ENCODE assay signal across 25 cellular contexts in the genomic region with DNA sequence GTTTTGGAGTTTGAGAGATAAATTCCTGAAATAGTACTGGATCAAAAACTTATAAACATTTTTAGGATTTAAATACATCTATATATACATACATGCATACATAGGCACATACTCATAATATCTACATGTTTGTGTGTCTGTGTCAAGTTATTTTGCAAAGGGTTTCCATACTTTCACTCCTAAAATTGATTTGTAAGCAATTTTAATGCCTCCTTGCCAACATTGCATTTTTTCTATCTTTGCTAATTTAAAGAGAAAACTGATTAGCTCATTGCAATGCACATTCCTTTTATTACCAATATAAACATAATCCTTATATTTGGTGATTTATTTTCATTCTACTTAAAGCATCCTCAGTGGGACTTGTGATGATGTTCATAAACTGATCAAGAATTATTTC.
DNase-seq lines count a peak whose midpoint lies in the region; ATAC-seq, FAIRE-seq and TF ChIP-seq lines count a peak whose summit lies in the region.
"Had no signal": no experiment of that assay in that cellular context is flagged by ENCODE, and none has a peak within 500 bp of the region (broad histone marks: within the 10 kb centered on the region; RNA-seq: fewer than 3 reads in every experiment).

No MANE protein-coding gene starts in this region.

- H3K27ac ChIP-seq in HepG2 (ENCODE audit: extremely low read length, insufficient read depth, low read length): no peak overlapping the region
- H3K27ac ChIP-seq in right lobe of liver: no peak overlapping the region
- H3K27ac ChIP-seq in OCI-LY3 (ENCODE audit: low read length): peak overlapping the region; percentile 57; the same call in 1 of the 2 replicates
- H3K27ac ChIP-seq in colonic mucosa: no peak overlapping the region
- H3K27ac ChIP-seq: 22Rv1, BLaER1 had no signal

- in situ Hi-C loops in HepG2 (cut with HindIII; ENCODE audit: extremely low pct_ligation_motif_present, low pct_unique_long_range_greater_than_20kb): no loop called here

- no peak for ATAC-seq in HepG2
- no peak for ATAC-seq in right lobe of liver
- ATAC-seq: GM12878 had no signal

- no peaks in the 10 kb centered on the region for H3K4me1 ChIP-seq in HepG2 (ENCODE audit: insufficient read depth, low read length)
- H3K4me1 ChIP-seq in right lobe of liver: no peaks in the 10 kb centered on the region
- H3K4me1 ChIP-seq in OCI-LY3 (ENCODE audit: low read length): peaks cover 46% of the 10 kb centered on the region
- H3K4me1 ChIP-seq in colonic mucosa: no peaks in the 10 kb centered on the region
- H3K4me1 ChIP-seq: BE2C, BLaER1, Caco-2 had no signal

- H3K9ac ChIP-seq in HepG2 (ENCODE audit: insufficient read depth, low read depth, low read length): no peak overlapping the region
- no peak overlapping the region for H3K9ac ChIP-seq in OCI-LY3 (ENCODE audit: low read length)
- no peak overlapping the region for H3K9ac ChIP-seq in colonic mucosa (ENCODE audit: low read depth in 2 of 2, low read length in 2 of 2)
- H3K9ac ChIP-seq: BLaER1 had no signal

- H3K4me2 ChIP-seq in HepG2 (ENCODE audit: low read depth, low read length): no peak overlapping the region
- peak overlapping the region; percentile 49 for H3K4me2 ChIP-seq in OCI-LY3 (ENCODE audit: low read length)
- H3K4me2 ChIP-seq: BLaER1 had no signal

- H4K20me1 ChIP-seq in HepG2 (ENCODE audit: insufficient read depth, low read length): no peaks in the 10 kb centered on the region
- H4K20me1 ChIP-seq in OCI-LY3 (ENCODE audit: insufficient read depth, low read length): no peaks in the 10 kb centered on the region
- H4K20me1 ChIP-seq: BLaER1 had no signal

- TF ChIP-seq CTCF in HepG2 (CRISPR knock-in tag; IDR thresholded peaks at IDR 0.05) (no peak), right lobe of liver (IDR thresholded peaks at IDR 0.05) (no peak), OCI-LY3 (IDR thresholded peaks at IDR 0.05; ENCODE audit: low read depth, low read length) (no peak), colonic mucosa (IDR thresholded peaks at IDR 0.05) (no peak)

- BruUV-seq in HepG2 (replicated peaks; lab: Mats Ljungman, UMichigan): no TSS peak

- H3K4me3 ChIP-seq in HepG2 (replicated peaks in 1 of 3; ENCODE audit: insufficient read depth in 1 of 3, low read depth in 2 of 3, low read length in 3 of 3) (no peak overlapping the region), right lobe of liver (no peak overlapping the region), OCI-LY3 (ENCODE audit: low read length) (0 out of 2 replicates have a peak overlapping the region, but pooled peaks have one; percentile 10), colonic mucosa (no peak overlapping the region)
- H3K4me3 ChIP-seq: BLaER1, GM12878 had no signal

- no peak for TF ChIP-seq RAD21 in HepG2 (CRISPR knock-in tag; IDR thresholded peaks at IDR 0.05)

- intact Hi-C loops in HepG2 (cut with micrococcal nuclease; ENCODE audit: unreplicated experiment): no loop called here
- intact Hi-C loops in right lobe of liver (cut with DNase I): no loop called here
- intact Hi-C loops in colonic mucosa (cut with DNase I): no loop called here

- H3K9me3 ChIP-seq in HepG2 (ENCODE audit: low read length) (no peaks in the 10 kb centered on the region), right lobe of liver (no peaks in the 10 kb centered on the region), OCI-LY3 (ENCODE audit: insufficient read depth, low read length) (no peaks in the 10 kb centered on the region), colonic mucosa (no peaks in the 10 kb centered on the region)
- H3K9me3 ChIP-seq: BE2C, Caco-2 had no signal

- FAIRE-seq in HepG2 (lab: Jason Lieb, UNC): no peak
- FAIRE-seq in islet of Langerhans (lab: Jason Lieb, UNC): peak; percentile 91
- FAIRE-seq: D721Med, GM12878, GM18507 had no signal

- TF ChIP-seq EP300 in HepG2 (IDR thresholded peaks at IDR 0.05; ENCODE audit: low read depth in 2 of 2, low read length in 2 of 2) (no peak), HepG2 (CRISPR knock-in tag; IDR thresholded peaks at IDR 0.05; ENCODE audit: borderline replicate concordance) (no peak)

- no peak for DNase-seq in HepG2 (ENCODE audit: low spot score)
- DNase-seq in right lobe of liver: no peak
- no peak for DNase-seq in COLO829 (ENCODE audit: low spot score)
- DNase-seq in colonic mucosa: no peak
- DNase-seq: ACHN; BE2C; C1 segment of cervical spinal cord; Caco-2; Calu3; CD4-positive, alpha-beta memory T cell; CD4-positive, CD25-positive, alpha-beta regulatory T cell; CD8-positive, alpha-beta memory T cell; DMS153; DMS53; DMS79; DND-41; EL; GDM1 had no signal

- H3K36me3 ChIP-seq in HepG2 (replicated peaks in 1 of 2; ENCODE audit: control insufficient read depth in 1 of 2, insufficient read depth in 2 of 2, low read length in 2 of 2) (no peaks in the 10 kb centered on the region), right lobe of liver (no peaks in the 10 kb centered on the region), OCI-LY3 (replicated peaks; ENCODE audit: low read depth, low read length) (no peaks in the 10 kb centered on the region), colonic mucosa (no peaks in the 10 kb centered on the region)
- H3K36me3 ChIP-seq: BE2C, BLaER1 had no signal

- TF ChIP-seq POLR2A in HepG2 (IDR thresholded peaks at IDR 0.05; ENCODE audit: insufficient read depth in 1 of 2, low read depth in 2 of 2, low read length in 2 of 2) (no peak), right lobe of liver (IDR thresholded peaks at IDR 0.05) (no peak)

- H3K79me2 ChIP-seq in HepG2 (ENCODE audit: insufficient read depth, low read length) (no peaks in the 10 kb centered on the region), OCI-LY3 (ENCODE audit: low read length) (no peaks in the 10 kb centered on the region)

- CTCF ChIA-PET in HepG2 (lab: Yijun Ruan, JAX; ENCODE audit: low intra/inter-chr PET ratio, low total read pairs): no interaction called here

- POLR2A ChIA-PET in HepG2 (lab: Yijun Ruan, JAX): no interaction called here

- no peaks in the 10 kb centered on the region for H3K27me3 ChIP-seq in HepG2 (ENCODE audit: control insufficient read depth in 1 of 2, insufficient read depth in 2 of 2, low read length in 2 of 2)
- H3K27me3 ChIP-seq in right lobe of liver: peaks cover 0 to 4% of the 10 kb centered on the region in 2 donors
- no peaks in the 10 kb centered on the region for H3K27me3 ChIP-seq in OCI-LY3 (ENCODE audit: low read depth, low read length)
- H3K27me3 ChIP-seq in colonic mucosa: no peaks in the 10 kb centered on the region
- H3K27me3 ChIP-seq: BE2C had no signal

- H2AFZ ChIP-seq in HepG2 (ENCODE audit: low read length) (no peak overlapping the region), OCI-LY3 (ENCODE audit: low read depth, low read length) (no peak overlapping the region)

TF ChIP-seq in HepG2, 621 proteins besides CTCF, POLR2A, EP300 and RAD21:
- TF ChIP-seq SAP130 (CRISPR knock-in tag; IDR thresholded peaks at IDR 0.05; ENCODE audit: low read depth): no peak
- peak; percentile 33; the same call in 1 of the 2 replicates for TF ChIP-seq MAFF (IDR thresholded peaks at IDR 0.05; ENCODE audit: low read depth, low read length)
- no peak for TF ChIP-seq GTF2F1 (IDR thresholded peaks at IDR 0.05; ENCODE audit: low read length)
- TF ChIP-seq ZSCAN30 (CRISPR knock-in tag; IDR thresholded peaks at IDR 0.05): no peak
- no peak for TF ChIP-seq MAF1 (CRISPR knock-in tag; IDR thresholded peaks at IDR 0.05; ENCODE audit: borderline replicate concordance)
- no peak for TF ChIP-seq TP53 (CRISPR knock-in tag; conservative IDR thresholded peaks at IDR 0.05)
- peak; percentile 28 to 52; a peak in 3 of 4 replicates for TF ChIP-seq MAFK (conservative IDR thresholded peaks at IDR 0.05 in 1 of 2, IDR thresholded peaks at IDR 0.05 in 1 of 2; ENCODE audit: low read length in 2 of 2)
- no peak for TF ChIP-seq MTF2 (CRISPR knock-in tag; IDR thresholded peaks at IDR 0.05; ENCODE audit: borderline replicate concordance)
